ENCODE assay signal across 1 cellular context in the genomic region with DNA sequence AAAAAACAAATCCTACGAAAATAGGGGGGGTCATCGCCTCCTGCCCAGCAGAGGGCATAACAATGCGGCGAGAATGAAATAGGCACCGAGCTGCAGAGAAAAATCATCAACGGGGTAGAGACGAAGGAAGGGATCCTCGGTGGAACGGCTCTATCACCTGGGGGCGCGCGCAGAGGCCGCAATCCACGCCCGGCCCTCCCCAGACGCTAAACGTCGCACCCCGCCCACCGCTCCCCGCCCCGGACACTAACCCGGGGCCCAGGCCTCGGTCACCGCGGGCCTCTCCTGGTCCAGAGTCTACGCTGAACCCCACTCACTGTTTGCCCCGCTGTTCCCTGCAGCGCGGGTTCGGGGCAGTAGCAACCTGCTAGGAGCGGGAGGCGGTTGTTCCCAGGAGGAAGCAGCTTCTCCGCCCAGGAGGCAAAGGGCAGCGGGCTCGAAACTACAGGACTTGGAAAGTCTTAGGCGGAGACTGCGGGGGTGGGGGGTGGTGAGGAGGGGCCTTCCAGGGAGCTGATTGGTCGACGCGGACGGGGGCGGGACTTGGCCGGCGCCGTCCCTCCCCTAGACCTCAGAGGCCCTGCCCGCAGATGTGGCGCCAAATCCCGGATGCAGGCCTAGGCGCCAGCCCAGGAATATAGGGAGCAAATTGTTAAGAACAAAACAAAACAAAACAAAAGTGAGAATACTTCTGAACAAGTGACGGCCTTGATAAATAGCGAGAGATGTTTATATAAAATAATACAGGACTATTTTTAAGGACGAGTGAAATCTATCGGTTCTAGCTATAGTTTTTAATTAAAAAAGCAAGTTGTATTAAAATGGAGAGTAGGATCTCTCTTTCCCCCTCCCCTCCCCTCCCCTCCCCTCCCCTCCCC.
TF ChIP-seq lines count a peak whose summit lies in the region.

A gene with protein sequence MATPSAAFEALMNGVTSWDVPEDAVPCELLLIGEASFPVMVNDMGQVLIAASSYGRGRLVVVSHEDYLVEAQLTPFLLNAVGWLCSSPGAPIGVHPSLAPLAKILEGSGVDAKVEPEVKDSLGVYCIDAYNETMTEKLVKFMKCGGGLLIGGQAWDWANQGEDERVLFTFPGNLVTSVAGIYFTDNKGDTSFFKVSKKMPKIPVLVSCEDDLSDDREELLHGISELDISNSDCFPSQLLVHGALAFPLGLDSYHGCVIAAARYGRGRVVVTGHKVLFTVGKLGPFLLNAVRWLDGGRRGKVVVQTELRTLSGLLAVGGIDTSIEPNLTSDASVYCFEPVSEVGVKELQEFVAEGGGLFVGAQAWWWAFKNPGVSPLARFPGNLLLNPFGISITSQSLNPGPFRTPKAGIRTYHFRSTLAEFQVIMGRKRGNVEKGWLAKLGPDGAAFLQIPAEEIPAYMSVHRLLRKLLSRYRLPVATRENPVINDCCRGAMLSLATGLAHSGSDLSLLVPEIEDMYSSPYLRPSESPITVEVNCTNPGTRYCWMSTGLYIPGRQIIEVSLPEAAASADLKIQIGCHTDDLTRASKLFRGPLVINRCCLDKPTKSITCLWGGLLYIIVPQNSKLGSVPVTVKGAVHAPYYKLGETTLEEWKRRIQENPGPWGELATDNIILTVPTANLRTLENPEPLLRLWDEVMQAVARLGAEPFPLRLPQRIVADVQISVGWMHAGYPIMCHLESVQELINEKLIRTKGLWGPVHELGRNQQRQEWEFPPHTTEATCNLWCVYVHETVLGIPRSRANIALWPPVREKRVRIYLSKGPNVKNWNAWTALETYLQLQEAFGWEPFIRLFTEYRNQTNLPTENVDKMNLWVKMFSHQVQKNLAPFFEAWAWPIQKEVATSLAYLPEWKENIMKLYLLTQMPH (minus strand): TSS at position 467 of the 878 bp plus-strand sequence. CDS start 25,568 bp downstream, outside the sequence.

TF ChIP-seq in HepG2, 621 proteins besides CTCF, POLR2A, EP300 and RAD21 (continued from another document and continues in another):
- TF ChIP-seq, protein P1, sequence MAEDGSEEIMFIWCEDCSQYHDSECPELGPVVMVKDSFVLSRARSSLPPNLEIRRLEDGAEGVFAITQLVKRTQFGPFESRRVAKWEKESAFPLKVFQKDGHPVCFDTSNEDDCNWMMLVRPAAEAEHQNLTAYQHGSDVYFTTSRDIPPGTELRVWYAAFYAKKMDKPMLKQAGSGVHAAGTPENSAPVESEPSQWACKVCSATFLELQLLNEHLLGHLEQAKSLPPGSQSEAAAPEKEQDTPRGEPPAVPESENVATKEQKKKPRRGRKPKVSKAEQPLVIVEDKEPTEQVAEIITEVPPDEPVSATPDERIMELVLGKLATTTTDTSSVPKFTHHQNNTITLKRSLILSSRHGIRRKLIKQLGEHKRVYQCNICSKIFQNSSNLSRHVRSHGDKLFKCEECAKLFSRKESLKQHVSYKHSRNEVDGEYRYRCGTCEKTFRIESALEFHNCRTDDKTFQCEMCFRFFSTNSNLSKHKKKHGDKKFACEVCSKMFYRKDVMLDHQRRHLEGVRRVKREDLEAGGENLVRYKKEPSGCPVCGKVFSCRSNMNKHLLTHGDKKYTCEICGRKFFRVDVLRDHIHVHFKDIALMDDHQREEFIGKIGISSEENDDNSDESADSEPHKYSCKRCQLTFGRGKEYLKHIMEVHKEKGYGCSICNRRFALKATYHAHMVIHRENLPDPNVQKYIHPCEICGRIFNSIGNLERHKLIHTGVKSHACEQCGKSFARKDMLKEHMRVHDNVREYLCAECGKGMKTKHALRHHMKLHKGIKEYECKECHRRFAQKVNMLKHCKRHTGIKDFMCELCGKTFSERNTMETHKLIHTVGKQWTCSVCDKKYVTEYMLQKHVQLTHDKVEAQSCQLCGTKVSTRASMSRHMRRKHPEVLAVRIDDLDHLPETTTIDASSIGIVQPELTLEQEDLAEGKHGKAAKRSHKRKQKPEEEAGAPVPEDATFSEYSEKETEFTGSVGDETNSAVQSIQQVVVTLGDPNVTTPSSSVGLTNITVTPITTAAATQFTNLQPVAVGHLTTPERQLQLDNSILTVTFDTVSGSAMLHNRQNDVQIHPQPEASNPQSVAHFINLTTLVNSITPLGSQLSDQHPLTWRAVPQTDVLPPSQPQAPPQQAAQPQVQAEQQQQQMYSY (CRISPR knock-in tag; IDR thresholded peaks at IDR 0.05) = peak; percentile 55; the same call in 1 of the 2 replicates
- TF ChIP-seq ZNF333 (CRISPR knock-in tag; IDR thresholded peaks at IDR 0.05; ENCODE audit: borderline replicate concordance) = peak; percentile 57
- TF ChIP-seq, protein P2, sequence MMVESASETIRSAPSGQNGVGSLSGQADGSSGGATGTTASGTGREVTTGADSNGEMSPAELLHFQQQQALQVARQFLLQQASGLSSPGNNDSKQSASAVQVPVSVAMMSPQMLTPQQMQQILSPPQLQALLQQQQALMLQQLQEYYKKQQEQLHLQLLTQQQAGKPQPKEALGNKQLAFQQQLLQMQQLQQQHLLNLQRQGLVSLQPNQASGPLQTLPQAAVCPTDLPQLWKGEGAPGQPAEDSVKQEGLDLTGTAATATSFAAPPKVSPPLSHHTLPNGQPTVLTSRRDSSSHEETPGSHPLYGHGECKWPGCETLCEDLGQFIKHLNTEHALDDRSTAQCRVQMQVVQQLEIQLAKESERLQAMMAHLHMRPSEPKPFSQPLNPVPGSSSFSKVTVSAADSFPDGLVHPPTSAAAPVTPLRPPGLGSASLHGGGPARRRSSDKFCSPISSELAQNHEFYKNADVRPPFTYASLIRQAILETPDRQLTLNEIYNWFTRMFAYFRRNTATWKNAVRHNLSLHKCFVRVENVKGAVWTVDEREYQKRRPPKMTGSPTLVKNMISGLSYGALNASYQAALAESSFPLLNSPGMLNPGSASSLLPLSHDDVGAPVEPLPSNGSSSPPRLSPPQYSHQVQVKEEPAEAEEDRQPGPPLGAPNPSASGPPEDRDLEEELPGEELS (CRISPR knock-in tag; IDR thresholded peaks at IDR 0.05) = peak; percentile 71
- TF ChIP-seq SP140L (CRISPR knock-in tag; IDR thresholded peaks at IDR 0.05; ENCODE audit: borderline replicate concordance) = 0 out of 2 replicates have a peak, but pooled peaks have one; percentile 79
- peak; percentile 99 for TF ChIP-seq SP5 (CRISPR knock-in tag; IDR thresholded peaks at IDR 0.05; ENCODE audit: borderline replicate concordance, low read depth)
- no peak for TF ChIP-seq RAD51 (IDR thresholded peaks at IDR 0.05; ENCODE audit: borderline replicate concordance)
- TF ChIP-seq ZBTB7B (CRISPR knock-in tag; IDR thresholded peaks at IDR 0.05) = peak; percentile 77; the same call in 1 of the 2 replicates
- TF ChIP-seq, protein P3, sequence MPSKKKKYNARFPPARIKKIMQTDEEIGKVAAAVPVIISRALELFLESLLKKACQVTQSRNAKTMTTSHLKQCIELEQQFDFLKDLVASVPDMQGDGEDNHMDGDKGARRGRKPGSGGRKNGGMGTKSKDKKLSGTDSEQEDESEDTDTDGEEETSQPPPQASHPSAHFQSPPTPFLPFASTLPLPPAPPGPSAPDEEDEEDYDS (CRISPR knock-in tag; IDR thresholded peaks at IDR 0.05) = peak; percentile 79
- no peak for TF ChIP-seq DNMT1 (CRISPR knock-in tag; IDR thresholded peaks at IDR 0.05)
- TF ChIP-seq, protein P4, sequence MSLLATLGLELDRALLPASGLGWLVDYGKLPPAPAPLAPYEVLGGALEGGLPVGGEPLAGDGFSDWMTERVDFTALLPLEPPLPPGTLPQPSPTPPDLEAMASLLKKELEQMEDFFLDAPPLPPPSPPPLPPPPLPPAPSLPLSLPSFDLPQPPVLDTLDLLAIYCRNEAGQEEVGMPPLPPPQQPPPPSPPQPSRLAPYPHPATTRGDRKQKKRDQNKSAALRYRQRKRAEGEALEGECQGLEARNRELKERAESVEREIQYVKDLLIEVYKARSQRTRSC (CRISPR knock-in tag; IDR thresholded peaks at IDR 0.05; ENCODE audit: low read depth) = no peak
- peak; percentile 87 for TF ChIP-seq ZMAT3 (CRISPR knock-in tag; conservative IDR thresholded peaks at IDR 0.05)
- TF ChIP-seq TBX3 (IDR thresholded peaks at IDR 0.05; ENCODE audit: borderline replicate concordance) = peak; percentile 8; the same call in 1 of the 2 replicates
- TF ChIP-seq ZFP90 (CRISPR knock-in tag; IDR thresholded peaks at IDR 0.05; ENCODE audit: borderline replicate concordance) = peak; percentile 89; the same call in 1 of the 2 replicates
- 0 out of 2 replicates have a peak, but pooled peaks have one; percentile 26 for TF ChIP-seq NCOA1 (CRISPR knock-in tag; IDR thresholded peaks at IDR 0.05)
- peak; percentile 23; the same call in 1 of the 2 replicates for TF ChIP-seq PHF20 (CRISPR knock-in tag; IDR thresholded peaks at IDR 0.05)
- peak; percentile 61; the same call in 1 of the 2 replicates for TF ChIP-seq SMAD3 (CRISPR knock-in tag; IDR thresholded peaks at IDR 0.05)
- TF ChIP-seq, protein P5, sequence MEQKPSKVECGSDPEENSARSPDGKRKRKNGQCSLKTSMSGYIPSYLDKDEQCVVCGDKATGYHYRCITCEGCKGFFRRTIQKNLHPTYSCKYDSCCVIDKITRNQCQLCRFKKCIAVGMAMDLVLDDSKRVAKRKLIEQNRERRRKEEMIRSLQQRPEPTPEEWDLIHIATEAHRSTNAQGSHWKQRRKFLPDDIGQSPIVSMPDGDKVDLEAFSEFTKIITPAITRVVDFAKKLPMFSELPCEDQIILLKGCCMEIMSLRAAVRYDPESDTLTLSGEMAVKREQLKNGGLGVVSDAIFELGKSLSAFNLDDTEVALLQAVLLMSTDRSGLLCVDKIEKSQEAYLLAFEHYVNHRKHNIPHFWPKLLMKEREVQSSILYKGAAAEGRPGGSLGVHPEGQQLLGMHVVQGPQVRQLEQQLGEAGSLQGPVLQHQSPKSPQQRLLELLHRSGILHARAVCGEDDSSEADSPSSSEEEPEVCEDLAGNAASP (CRISPR knock-in tag; IDR thresholded peaks at IDR 0.05; ENCODE audit: borderline replicate concordance) = peak; percentile 62; the same call in 1 of the 2 replicates
- peak; percentile 75 for TF ChIP-seq SKI (IDR thresholded peaks at IDR 0.05; ENCODE audit: partially characterized antibody)
- TF ChIP-seq NBN (conservative IDR thresholded peaks at IDR 0.05) = no peak
- 0 out of 2 replicates have a peak, but pooled peaks have one; percentile 26 for TF ChIP-seq ZKSCAN8 (CRISPR knock-in tag; IDR thresholded peaks at IDR 0.05; ENCODE audit: borderline replicate concordance)
- TF ChIP-seq SIN3B (IDR thresholded peaks at IDR 0.05; ENCODE audit: low read length) = no peak
- peak; percentile 61; the same call in 1 of the 2 replicates for TF ChIP-seq MIER3 (CRISPR knock-in tag; IDR thresholded peaks at IDR 0.05; ENCODE audit: borderline replicate concordance)
- TF ChIP-seq KLF11 (CRISPR knock-in tag; IDR thresholded peaks at IDR 0.05) = peak; percentile 92; the same call in 1 of the 2 replicates
- peak; percentile 88 for TF ChIP-seq SALL1 (CRISPR knock-in tag; IDR thresholded peaks at IDR 0.05)
- TF ChIP-seq, protein P6, sequence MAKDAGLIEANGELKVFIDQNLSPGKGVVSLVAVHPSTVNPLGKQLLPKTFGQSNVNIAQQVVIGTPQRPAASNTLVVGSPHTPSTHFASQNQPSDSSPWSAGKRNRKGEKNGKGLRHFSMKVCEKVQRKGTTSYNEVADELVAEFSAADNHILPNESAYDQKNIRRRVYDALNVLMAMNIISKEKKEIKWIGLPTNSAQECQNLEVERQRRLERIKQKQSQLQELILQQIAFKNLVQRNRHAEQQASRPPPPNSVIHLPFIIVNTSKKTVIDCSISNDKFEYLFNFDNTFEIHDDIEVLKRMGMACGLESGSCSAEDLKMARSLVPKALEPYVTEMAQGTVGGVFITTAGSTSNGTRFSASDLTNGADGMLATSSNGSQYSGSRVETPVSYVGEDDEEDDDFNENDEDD (CRISPR knock-in tag; IDR thresholded peaks at IDR 0.05; ENCODE audit: borderline replicate concordance) = peak; percentile 81; the same call in 1 of the 2 replicates
- no peak for TF ChIP-seq ZBTB3 (CRISPR knock-in tag; IDR thresholded peaks at IDR 0.05; ENCODE audit: borderline replicate concordance, low read depth)
- TF ChIP-seq MYNN (CRISPR knock-in tag; IDR thresholded peaks at IDR 0.05; ENCODE audit: low read depth) = no peak
- TF ChIP-seq, protein P7, sequence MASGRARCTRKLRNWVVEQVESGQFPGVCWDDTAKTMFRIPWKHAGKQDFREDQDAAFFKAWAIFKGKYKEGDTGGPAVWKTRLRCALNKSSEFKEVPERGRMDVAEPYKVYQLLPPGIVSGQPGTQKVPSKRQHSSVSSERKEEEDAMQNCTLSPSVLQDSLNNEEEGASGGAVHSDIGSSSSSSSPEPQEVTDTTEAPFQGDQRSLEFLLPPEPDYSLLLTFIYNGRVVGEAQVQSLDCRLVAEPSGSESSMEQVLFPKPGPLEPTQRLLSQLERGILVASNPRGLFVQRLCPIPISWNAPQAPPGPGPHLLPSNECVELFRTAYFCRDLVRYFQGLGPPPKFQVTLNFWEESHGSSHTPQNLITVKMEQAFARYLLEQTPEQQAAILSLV (CRISPR knock-in tag; IDR thresholded peaks at IDR 0.05; ENCODE audit: borderline replicate concordance) = peak; percentile 51; the same call in 1 of the 2 replicates
- no peak for TF ChIP-seq SP1 (IDR thresholded peaks at IDR 0.05)
- peak; percentile 63 for TF ChIP-seq SP1 (CRISPR knock-in tag; IDR thresholded peaks at IDR 0.05)
- TF ChIP-seq KAT7 (CRISPR knock-in tag; IDR thresholded peaks at IDR 0.05; ENCODE audit: borderline replicate concordance) = no peak
- peak; percentile 51 for TF ChIP-seq RFX5 (IDR thresholded peaks at IDR 0.05; ENCODE audit: low read depth, low read length)
- TF ChIP-seq, protein P8, sequence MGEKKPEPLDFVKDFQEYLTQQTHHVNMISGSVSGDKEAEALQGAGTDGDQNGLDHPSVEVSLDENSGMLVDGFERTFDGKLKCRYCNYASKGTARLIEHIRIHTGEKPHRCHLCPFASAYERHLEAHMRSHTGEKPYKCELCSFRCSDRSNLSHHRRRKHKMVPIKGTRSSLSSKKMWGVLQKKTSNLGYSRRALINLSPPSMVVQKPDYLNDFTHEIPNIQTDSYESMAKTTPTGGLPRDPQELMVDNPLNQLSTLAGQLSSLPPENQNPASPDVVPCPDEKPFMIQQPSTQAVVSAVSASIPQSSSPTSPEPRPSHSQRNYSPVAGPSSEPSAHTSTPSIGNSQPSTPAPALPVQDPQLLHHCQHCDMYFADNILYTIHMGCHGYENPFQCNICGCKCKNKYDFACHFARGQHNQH (CRISPR knock-in tag; IDR thresholded peaks at IDR 0.05) = peak; percentile 85
- 0 out of 2 replicates have a peak, but pooled peaks have one; percentile 31 for TF ChIP-seq RFXANK (CRISPR knock-in tag; IDR thresholded peaks at IDR 0.05)
- TF ChIP-seq GTF3A (CRISPR knock-in tag; conservative IDR thresholded peaks at IDR 0.05) = no peak
- no peak for TF ChIP-seq ZNF841 (CRISPR knock-in tag; IDR thresholded peaks at IDR 0.05; ENCODE audit: borderline replicate concordance)
- TF ChIP-seq, protein P9, sequence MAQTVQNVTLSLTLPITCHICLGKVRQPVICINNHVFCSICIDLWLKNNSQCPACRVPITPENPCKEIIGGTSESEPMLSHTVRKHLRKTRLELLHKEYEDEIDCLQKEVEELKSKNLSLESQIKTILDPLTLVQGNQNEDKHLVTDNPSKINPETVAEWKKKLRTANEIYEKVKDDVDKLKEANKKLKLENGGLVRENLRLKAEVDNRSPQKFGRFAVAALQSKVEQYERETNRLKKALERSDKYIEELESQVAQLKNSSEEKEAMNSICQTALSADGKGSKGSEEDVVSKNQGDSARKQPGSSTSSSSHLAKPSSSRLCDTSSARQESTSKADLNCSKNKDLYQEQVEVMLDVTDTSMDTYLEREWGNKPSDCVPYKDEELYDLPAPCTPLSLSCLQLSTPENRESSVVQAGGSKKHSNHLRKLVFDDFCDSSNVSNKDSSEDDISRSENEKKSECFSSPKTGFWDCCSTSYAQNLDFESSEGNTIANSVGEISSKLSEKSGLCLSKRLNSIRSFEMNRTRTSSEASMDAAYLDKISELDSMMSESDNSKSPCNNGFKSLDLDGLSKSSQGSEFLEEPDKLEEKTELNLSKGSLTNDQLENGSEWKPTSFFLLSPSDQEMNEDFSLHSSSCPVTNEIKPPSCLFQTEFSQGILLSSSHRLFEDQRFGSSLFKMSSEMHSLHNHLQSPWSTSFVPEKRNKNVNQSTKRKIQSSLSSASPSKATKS (CRISPR knock-in tag; IDR thresholded peaks at IDR 0.05) = 0 out of 2 replicates have a peak, but pooled peaks have one; percentile 36
- TF ChIP-seq CBFB (CRISPR knock-in tag; IDR thresholded peaks at IDR 0.05) = peak; percentile 67; the same call in 1 of the 2 replicates
